ENCODE assay signal across 15 cellular contexts in genomic region chr9:97575673-97576048, GRCh38. TPM values are rescaled to one million over a fixed set of nuclear protein-coding genes. Genes with fewer than 3 reads are reported as not detected.
A peak's percentile ranks its signal among the peaks of the same experiment; 100 is the strongest.
DNase-seq lines count a peak whose midpoint lies in the region; ATAC-seq and TF ChIP-seq lines count a peak whose summit lies in the region.
"Had no signal": no experiment of that assay in that cellular context is flagged by ENCODE, and none has a peak within 500 bp of the region (broad histone marks: within the 10 kb centered on the region; RNA-seq: fewer than 3 reads in every experiment).

No MANE protein-coding gene starts in this region.

- H3K36me3 ChIP-seq in CD8-positive, alpha-beta memory T cell (ENCODE audit: insufficient read depth, low read length), result peaks cover 3% of the 10 kb centered on the region
- H3K36me3 ChIP-seq: right lobe of liver had no signal

- TF ChIP-seq CTCF in CD14-positive monocyte (IDR thresholded peaks at IDR 0.05), result no peak
- TF ChIP-seq CTCF in foreskin keratinocyte (conservative IDR thresholded peaks at IDR 0.05), result no peak

- DNase-seq in CD14-positive monocyte (ENCODE audit: low spot score) (no peak), naive B cell (no peak), NOMO-1 (lab: John Stamatoyannopoulos, UW; ENCODE audit: unreplicated experiment in 2 of 2) (no peak), foreskin keratinocyte (no peak), NCI-H2171 (lab: John Stamatoyannopoulos, UW) (no peak), kidney glomerular epithelial cell (lab: John Stamatoyannopoulos, UW) (no peak)
- no peak for DNase-seq in CD8-positive, alpha-beta memory T cell
- DNase-seq: glutamatergic neuron, NCI-H1436 treated with DMSO at 0.1 percent for 48 hours, NCI-H226, SHP77 treated with DMSO at 0.1 percent for 48 hours had no signal

- intact Hi-C loops in CD14-positive monocyte (cut with micrococcal nuclease), result no loop called here

- ATAC-seq in activated T-helper 17 cell treated with anti-CD3 and anti-CD28 coated beads, Interleukin-2, amount 50 U/mL, for 72 hours (replicated peaks), result no peak
- ATAC-seq in naive B cell (ENCODE audit: low read depth in 2 of 2) (peak; percentile 42 to 47), foreskin keratinocyte (no peak)
- ATAC-seq: esophagus mucosa, right lobe of liver had no signal

- H3K36me3 Mint-ChIP-seq in CD14-positive monocyte (no peaks in the 10 kb centered on the region), naive B cell (no peaks in the 10 kb centered on the region)
- peaks cover 0 to 14% (median 0%) of the 10 kb centered on the region in 3 donors for H3K36me3 Mint-ChIP-seq in CD8-positive, alpha-beta memory T cell
- no peaks in the 10 kb centered on the region for H3K36me3 Mint-ChIP-seq in activated T-helper 17 cell treated with anti-CD3 and anti-CD28 coated beads, Interleukin-2, amount 50 U/mL, for 72 hours (ENCODE audit: low read depth)

- H3K27ac ChIP-seq in CD8-positive, alpha-beta memory T cell (ENCODE audit: low read depth, low read length), result no peak overlapping the region
- H3K27ac ChIP-seq in foreskin keratinocyte, result no peak overlapping the region
- H3K27ac ChIP-seq: right lobe of liver had no signal

- H3K27me3 Mint-ChIP-seq in CD14-positive monocyte (ENCODE audit: low read depth in 3 of 3), result peaks cover 0 to 11% (median 9%) of the 10 kb centered on the region in 3 donors
- peaks cover 6% of the 10 kb centered on the region in 2 donors for H3K27me3 Mint-ChIP-seq in CD8-positive, alpha-beta memory T cell
- H3K27me3 Mint-ChIP-seq in activated T-helper 17 cell treated with anti-CD3 and anti-CD28 coated beads, Interleukin-2, amount 50 U/mL, for 72 hours, result no peaks in the 10 kb centered on the region
- peaks cover 0 to 6% (median 0%) of the 10 kb centered on the region in 3 donors for H3K27me3 Mint-ChIP-seq in naive B cell

- peak overlapping the region; percentile 71 for H3K4me3 ChIP-seq in CD8-positive, alpha-beta memory T cell (ENCODE audit: low read length)
- H3K4me3 ChIP-seq: right lobe of liver had no signal

- peak overlapping the region; percentile 89 to 99 for H3K4me3 Mint-ChIP-seq in CD14-positive monocyte
- H3K4me3 Mint-ChIP-seq in CD8-positive, alpha-beta memory T cell, result peak overlapping the region; percentile 82 to 95 (median 93)
- peak overlapping the region; percentile 89 for H3K4me3 Mint-ChIP-seq in activated T-helper 17 cell treated with anti-CD3 and anti-CD28 coated beads, Interleukin-2, amount 50 U/mL, for 72 hours
- H3K4me3 Mint-ChIP-seq in naive B cell, result peak overlapping the region; percentile 86 to 98 (median 92)

- H3K9me3 Mint-ChIP-seq in CD14-positive monocyte (peaks cover 0 to 6% (median 4%) of the 10 kb centered on the region in 7 donors), naive B cell (peaks cover 0 to 4% (median 2%) of the 10 kb centered on the region in 7 donors)
- H3K9me3 Mint-ChIP-seq in CD8-positive, alpha-beta memory T cell, result peaks cover 0 to 2% (median 0%) of the 10 kb centered on the region in 5 donors
- no peaks in the 10 kb centered on the region for H3K9me3 Mint-ChIP-seq in activated T-helper 17 cell treated with anti-CD3 and anti-CD28 coated beads, Interleukin-2, amount 50 U/mL, for 72 hours
- H3K9me3 Mint-ChIP-seq: dendritic cell treated with granulocyte-macrophage colony-stimulating factor and Interleukin-4, amounts not matched to agents 40 ng/mL and 50 ng/mL, for 4 days had no signal

- H3K27me3 ChIP-seq in CD8-positive, alpha-beta memory T cell (ENCODE audit: insufficient read depth, low read length, poor library complexity, severe bottlenecking), result no peaks in the 10 kb centered on the region
- no peaks in the 10 kb centered on the region for H3K27me3 ChIP-seq in foreskin keratinocyte
- H3K27me3 ChIP-seq: right lobe of liver had no signal

- H3K9me3 ChIP-seq in CD8-positive, alpha-beta memory T cell (ENCODE audit: low read length), result no peaks in the 10 kb centered on the region
- H3K9me3 ChIP-seq: right lobe of liver had no signal

- H3K4me1 Mint-ChIP-seq in CD14-positive monocyte (peaks cover 18% of the 10 kb centered on the region), naive B cell (peaks cover 11 to 23% (median 17%) of the 10 kb centered on the region in 3 donors)
- peaks cover 17 to 29% (median 25%) of the 10 kb centered on the region in 3 donors for H3K4me1 Mint-ChIP-seq in CD8-positive, alpha-beta memory T cell
- no peaks in the 10 kb centered on the region for H3K4me1 Mint-ChIP-seq in activated T-helper 17 cell treated with anti-CD3 and anti-CD28 coated beads, Interleukin-2, amount 50 U/mL, for 72 hours

- no peak overlapping the region for H3K27ac Mint-ChIP-seq in CD14-positive monocyte
- H3K27ac Mint-ChIP-seq in CD8-positive, alpha-beta memory T cell, result peak overlapping the region in 2 of 8 donors; percentile 89 to 92
- no peak overlapping the region for H3K27ac Mint-ChIP-seq in activated T-helper 17 cell treated with anti-CD3 and anti-CD28 coated beads, Interleukin-2, amount 50 U/mL, for 72 hours
- H3K27ac Mint-ChIP-seq in naive B cell, result peak overlapping the region in 2 of 6 donors; percentile 26 to 79

- POLR2A ChIA-PET in CD8-positive, alpha-beta memory T cell (lab: Charles Lee), result interaction anchor here (0.6 kb wide), 1 partner anchor 343 kb away, joined by 8 read pairs; no protein-coding TSS in a partner anchor

- H3K4me1 ChIP-seq in CD8-positive, alpha-beta memory T cell (ENCODE audit: insufficient read depth, low read length), result no peaks in the 10 kb centered on the region
- no peaks in the 10 kb centered on the region for H3K4me1 ChIP-seq in foreskin keratinocyte

- CTCF ChIA-PET in CD8-positive, alpha-beta memory T cell (lab: Charles Lee), result interaction anchor here (0.7 to 3.9 kb wide), 5 partner anchors 11 to 43 kb away, joined by 3 to 17 read pairs (median 3); no protein-coding TSS in a partner anchor

RNA-seq across cellular contexts. Expression of gene TSTD2, which starts 57.5 kb away (rescaled TPM):
- polyA plus RNA-seq in CD14-positive monocyte, result 1 to 10 TPM; 1.2 to 2.4 TPM
- total RNA-seq in CD8-positive, alpha-beta memory T cell, result 10 to 100 TPM; 13.8 to 14.7 TPM
- polyA plus RNA-seq in CD8-positive, alpha-beta memory T cell, result 5.7 TPM
- total RNA-seq in activated T-helper 17 cell treated with anti-CD3 and anti-CD28 coated beads, Interleukin-2, amount 50 U/mL, for 72 hours, result 10 to 100 TPM; 11.6 to 13.5 TPM
- polyA plus RNA-seq in naive B cell (ENCODE audit: low read depth in 6 of 6), result 10 to 100 TPM in 1 of 6 donors, 1 to 10 TPM in 5; 4.7 to 10.3 (median 7.2) TPM
- total RNA-seq in foreskin keratinocyte, result 11.1 and 11.7 TPM in 2 replicates
- polyA plus RNA-seq in foreskin keratinocyte, result 5.7 and 5.8 TPM in 2 replicates

RNA-seq across cellular contexts. Expression of gene NCBP1, which starts 58.0 kb away (rescaled TPM):
- polyA plus RNA-seq in CD14-positive monocyte (10 to 100 TPM; 11.1 to 15.8 TPM), naive B cell (ENCODE audit: low read depth in 6 of 6) (10 to 100 TPM; 10.5 to 24.6 (median 16.2) TPM), foreskin keratinocyte (18.3 and 20.2 TPM in 2 replicates)
- 10 to 100 TPM; 47.7 to 49.6 TPM for total RNA-seq in CD8-positive, alpha-beta memory T cell
- 15.4 TPM for polyA plus RNA-seq in CD8-positive, alpha-beta memory T cell
- total RNA-seq in activated T-helper 17 cell treated with anti-CD3 and anti-CD28 coated beads, Interleukin-2, amount 50 U/mL, for 72 hours, result 10 to 100 TPM; 33.5 to 47.7 TPM
- total RNA-seq in foreskin keratinocyte, result 38.5 and 40.9 TPM in 2 replicates

Comparison
In these comparisons a context has a peak if more than half of its experiments do, and no peak if none do; other contexts are left out.
1. ATAC-seq: peak in naive B cell (2 of 2); none in activated T-helper 17 cell treated with anti-CD3 and anti-CD28 coated beads, Interleukin-2, amount 50 U/mL, for 72 hours (single experiment) and foreskin keratinocyte (single experiment).
2. Peak in every context shown above with its lines, with median percentiles within 50 percentile points of each other: H3K4me3 Mint-ChIP-seq.